ENCODE assay signal across 8 cellular contexts in genomic region chr12:68040450-68041075, GRCh38. TPM values are rescaled to one million over a fixed set of nuclear protein-coding genes. Genes with fewer than 3 reads are reported as not detected.
DNase-seq lines count a peak whose midpoint lies in the region; ATAC-seq and TF ChIP-seq lines count a peak whose summit lies in the region.

No MANE protein-coding gene starts in this region.

- ATAC-seq in activated naive CD4-positive, alpha-beta T cell treated with anti-CD3 and anti-CD28 coated beads, Interleukin-2, amount 50 U/mL, for 72 hours: peak; percentile 50 to 67
- ATAC-seq in psoas muscle (peak; percentile 86 to 98 (median 91)), GM19328 (IDR thresholded peaks at IDR 0.05; ENCODE audit: unreplicated experiment) (no peak)

- no peaks in the 10 kb centered on the region for H3K36me3 ChIP-seq in psoas muscle (ENCODE audit: insufficient read depth in 1 of 2, low read depth in 1 of 2)

- peak overlapping the region; percentile 73 to 88 for H3K27ac Mint-ChIP-seq in activated naive CD4-positive, alpha-beta T cell treated with anti-CD3 and anti-CD28 coated beads, Interleukin-2, amount 50 U/mL, for 72 hours

- peak; percentile 83 for TF ChIP-seq CTCF in psoas muscle (IDR thresholded peaks at IDR 0.05)

- H3K4me3 ChIP-seq in psoas muscle: no peak overlapping the region

- H3K4me1 ChIP-seq in psoas muscle: no peaks in the 10 kb centered on the region

- DNase-seq in DMS 273 (lab: John Stamatoyannopoulos, UW; ENCODE audit: unreplicated experiment) (peak; percentile 81), H4 (ENCODE audit: low spot score) (peak; percentile 71), NCI-H1092 (lab: John Stamatoyannopoulos, UW) (peak; percentile 65), SKM-1 treated with dmso at 0.1 percent for 144 hours (lab: John Stamatoyannopoulos, UW; ENCODE audit: unreplicated experiment) (peak; percentile 15), head of caudate nucleus (peak; percentile 6 to 91 (median 74)), psoas muscle (peak in 1 of 2 donors; percentile 47)
- DNase-seq in activated naive CD4-positive, alpha-beta T cell treated with anti-CD3 and anti-CD28 coated beads, Interleukin-2, amount 50 U/mL, for 72 hours (ENCODE audit: low spot score in 2 of 2): peak; percentile 62 to 63

- H3K27me3 ChIP-seq in psoas muscle (ENCODE audit: insufficient read depth in 3 of 3, low read length in 2 of 3): no peaks in the 10 kb centered on the region

- H3K36me3 Mint-ChIP-seq in activated naive CD4-positive, alpha-beta T cell treated with anti-CD3 and anti-CD28 coated beads, Interleukin-2, amount 50 U/mL, for 72 hours: peaks cover 0 to 11% of the 10 kb centered on the region in 2 donors

- 26 to 29% (median 27%) methylated on average over 6 of the region's 6 CpGs for WGBS in psoas muscle, 3 donors

- no peak overlapping the region for H3K27ac ChIP-seq in psoas muscle

- peaks cover 4 to 16% of the 10 kb centered on the region in 2 donors for H3K9me3 Mint-ChIP-seq in activated naive CD4-positive, alpha-beta T cell treated with anti-CD3 and anti-CD28 coated beads, Interleukin-2, amount 50 U/mL, for 72 hours

- no peaks in the 10 kb centered on the region for H3K9me3 ChIP-seq in psoas muscle

- intact Hi-C loops in head of caudate nucleus (cut with DNase I): loop anchor here (5.0 to 10.0 kb wide), 2 partner anchors 184 to 277 kb away; partner anchors contain the start of gene IL26
- intact Hi-C loops in psoas muscle (cut with DNase I): loop anchor here in 1 of 2 donors (2.0 kb wide), 2 partner anchors 116 to 276 kb away; no protein-coding TSS in a partner anchor

RNA-seq across cellular contexts. Expression of gene IFNG-AS1, which starts 51.3 kb away (rescaled TPM):
- total RNA-seq in H4 (2014; rRNA removed; shearing (Covaris generic)): not detected in 2 replicates
- 1 to 10 TPM in 1 of 2 donors, not detected in 1; 1.9 TPM for total RNA-seq in activated naive CD4-positive, alpha-beta T cell treated with anti-CD3 and anti-CD28 coated beads, Interleukin-2, amount 50 U/mL, for 72 hours
- total RNA-seq in psoas muscle: under 1 TPM in 1 of 4 donors, not detected in 3; 0.21 TPM
- under 1 TPM in 1 of 3 donors, not detected in 2; 0.08 TPM for polyA plus RNA-seq in psoas muscle
